30 cellular contexts compared by ENCODE assay signal in genomic region chr18:77439888-77440287, GRCh38.
"Had no signal": no experiment of that assay in that cellular context is flagged by ENCODE, and none has a peak within 500 bp of the region (broad histone marks: within the 10 kb centered on the region; RNA-seq: fewer than 3 reads in every experiment).

No MANE protein-coding gene starts in this region.

- H3K4me3 ChIP-seq: PC-9, SJSA1 had no signal

- H2AFZ ChIP-seq: PC-9 had no signal

- DNase-seq: Karpas-422, MM.1S, MV-4-11, NCI-H1092, NCI-H1105, NCI-H1417 treated with DMSO at 0.1 percent for 48 hours, NCI-H1436 treated with DMSO at 0.1 percent for 48 hours, NCI-H1694 treated with DMSO at 0.1 percent for 48 hours, NCI-H187 treated with DMSO at 0.1 percent for 48 hours, NCI-H2029, NCI-H2081, NCI-H2171 treated with DMSO at 0.1 percent for 48 hours, NCI-H2227 treated with DMSO at 0.1 percent for 48 hours, NCI-H345, NCI-H446, NCI-H510A treated with DMSO at 0.1 percent for 48 hours, NCI-H69, NCI-H748 treated with DMSO at 0.1 percent for 48 hours, NCI-H82, PC-9, SHP77, SK-N-SH, SW 1271, T-helper 1 cell had no signal

- H3K4me2 ChIP-seq: KMS-11, PC-9, SK-N-SH had no signal

- H3K9me3 ChIP-seq: SJSA1, SK-N-SH had no signal

- H3K9ac ChIP-seq: KMS-11, SK-N-SH had no signal

- FAIRE-seq: RCC 7860 had no signal

- H3K36me3 ChIP-seq: SJSA1 had no signal

- ATAC-seq: Panc1, Right ventricle myocardium inferior had no signal

- H3K27ac ChIP-seq: KMS-11, PC-9, RWPE1, SJSA1 had no signal

- H3K27me3 ChIP-seq: SJSA1 had no signal

- H3K4me1 ChIP-seq: SJSA1 had no signal
